20 cellular contexts compared by ENCODE assay signal in genomic region chr1:28830814-28831213, GRCh38. TPM values are rescaled to one million over a fixed set of nuclear protein-coding genes. Genes with fewer than 3 reads are reported as not detected.
DNase-seq lines count a peak whose midpoint lies in the region; ATAC-seq and TF ChIP-seq lines count a peak whose summit lies in the region.
"Had no signal": no experiment of that assay in that cellular context is flagged by ENCODE, and none has a peak within 500 bp of the region (broad histone marks: within the 10 kb centered on the region; RNA-seq: fewer than 3 reads in every experiment).

No MANE protein-coding gene starts in this region.

- no peak for TF ChIP-seq POLR2A in erythroblast (IDR thresholded peaks at IDR 0.05; ENCODE audit: low read length)

- intact Hi-C loops in left colon (cut with DNase I, micrococcal nuclease), result no loop called here

- ATAC-seq in left colon, result no peak
- ATAC-seq: body of pancreas; mucosa of descending colon; stimulated activated naive CD8-positive, alpha-beta T cell treated with anti-CD3 and anti-CD28 coated beads, Interleukin-15, Interleukin-2, amounts not matched to agents 100 U/mL and 50 U/mL, for 24 hours had no signal

- DNase-seq in NCI-H1417 (lab: John Stamatoyannopoulos, UW), result peak in 2 of 3 experiments; percentile 36 to 79
- DNase-seq in NCI-H1417 treated with DMSO at 0.1 percent for 48 hours (lab: John Stamatoyannopoulos, UW), result no peak
- peak; percentile 93 for DNase-seq in NCI-H2171 treated with DMSO at 0.1 percent for 48 hours (lab: John Stamatoyannopoulos, UW)
- peak; percentile 62 for DNase-seq in RPMI7951 (ENCODE audit: low read depth)
- peak; percentile 45 for DNase-seq in occipital lobe (lab: John Stamatoyannopoulos, UW)
- DNase-seq in NCI-H510A treated with DMSO at 0.1 percent for 48 hours (lab: John Stamatoyannopoulos, UW), result no peak
- no peak for DNase-seq in erythroblast (lab: John Stamatoyannopoulos, UW)
- no peak for DNase-seq in left colon
- DNase-seq: activated CD4-positive, alpha-beta T cell treated with anti-CD3 and anti-CD28 coated beads, Interleukin-2, amount 50 U/mL, for 1 hour; activated naive CD4-positive, alpha-beta T cell treated with anti-CD3 and anti-CD28 coated beads, Interleukin-2, amount 10 ng/mL, durations not matched to agents 7 days and 5 days; foreskin melanocyte; left ventricle myocardium inferior; mucosa of descending colon; PC-9; stimulated activated CD4-positive, alpha-beta T cell treated with anti-CD3 and anti-CD28 coated beads, Interleukin-15, amount 100 ng/mL, for 24 hours; stimulated activated naive CD8-positive, alpha-beta T cell treated with anti-CD3 and anti-CD28 coated beads, Interleukin-15, Interleukin-2, amounts not matched to agents 100 U/mL and 50 U/mL, for 24 hours; upper lobe of left lung had no signal

RNA-seq across cellular contexts. Expression of gene OPRD1, which starts 18.8 kb away (rescaled TPM):
- 0.96 and 1.5 TPM in 2 replicates for total RNA-seq in RPMI7951 (2014; rRNA removed; shearing (Covaris generic))
- total RNA-seq in occipital lobe, result 0.31 TPM
- total RNA-seq in left colon, result under 1 TPM; 0.08 to 0.09 TPM
- total RNA-seq: A172, endothelial cell of umbilical vein, left ventricle myocardium inferior, PC-9, upper lobe of left lung had no signal

Comparison
In these comparisons a context has a peak if more than half of its experiments do, and no peak if none do; other contexts are left out.
1. DNase-seq: peak in NCI-H1417 (2 of 3), NCI-H2171 treated with DMSO at 0.1 percent for 48 hours (single experiment), RPMI7951 (single experiment) and occipital lobe (single experiment); none in NCI-H1417 treated with DMSO at 0.1 percent for 48 hours (single experiment), NCI-H510A treated with DMSO at 0.1 percent for 48 hours (single experiment), erythroblast (0 of 2) and left colon (0 of 2).